ENCODE assay signal across 8 cellular contexts in genomic region chr1:39738622-39739366, GRCh38. TPM values are rescaled to one million over a fixed set of nuclear protein-coding genes. Genes with fewer than 3 reads are reported as not detected.
DNase-seq lines count a peak whose midpoint lies in the region; ATAC-seq and TF ChIP-seq lines count a peak whose summit lies in the region.

TSS of gene PPIE (plus strand) at chr1:39738882. CDS start at chr1:39738901, 19 bp downstream.

- H3K27me3 ChIP-seq in prostate gland (replicated peaks; ENCODE audit: insufficient read depth): no peaks in the 10 kb centered on the region

- peak; percentile 51 for DNase-seq in GM04504 (ENCODE audit: low read depth)
- peak; percentile 73 for DNase-seq in NCI-H187 treated with DMSO at 0.1 percent for 48 hours (lab: John Stamatoyannopoulos, UW)
- peak; percentile 71 to 97 (median 84) for DNase-seq in T-helper 2 cell
- DNase-seq in amygdala (lab: John Stamatoyannopoulos, UW): peak; percentile 54 to 97 (median 88)
- peak; percentile 97 for DNase-seq in left ventricle myocardium superior
- DNase-seq in prostate gland (ENCODE audit: low spot score): peak; percentile 93
- DNase-seq in ureter (ENCODE audit: low spot score): peak; percentile 98

- WGBS in prostate gland: under 1% methylated on average over 47 of the region's 52 CpGs

- peak within 1 kb of the TSS; percentile 61 to 72 for H3K4me3 ChIP-seq in prostate gland

- H3K4me1 ChIP-seq in prostate gland (replicated peaks): peaks cover 3% of the 10 kb centered on the region

- peaks cover 0 to 8% of the 10 kb centered on the region in 2 donors for H3K36me3 ChIP-seq in prostate gland

- TF ChIP-seq POLR2A in prostate gland (IDR thresholded peaks at IDR 0.05): peak; percentile 32

- ATAC-seq in HG02798 (IDR thresholded peaks at IDR 0.05; ENCODE audit: poor library complexity, unreplicated experiment) (peak; percentile 91), left ventricle myocardium superior (peak; percentile 99)

- intact Hi-C loops in left ventricle myocardium superior (cut with micrococcal nuclease) (no loop called here), prostate gland (cut with DNase I) (no loop called here)

- no peak for TF ChIP-seq CTCF in prostate gland (IDR thresholded peaks at IDR 0.05)

- H3K27ac ChIP-seq in prostate gland: peak within 1 kb of the TSS; percentile 62 to 65

- H3K9me3 ChIP-seq in prostate gland: no peaks in the 10 kb centered on the region

RNA-seq across cellular contexts. Expression of gene PPIE, which starts in this region (rescaled TPM):
- total RNA-seq in left ventricle myocardium superior (33.7 TPM), prostate gland (10 to 100 TPM; 57.2 to 60.2 TPM), ureter (62.4 TPM)

Comparison
In these comparisons a context has a peak if more than half of its experiments do, and no peak if none do; other contexts are left out.
1. Peak in every context shown above with its lines: DNase-seq, ATAC-seq, H3K4me3 ChIP-seq and H3K27ac ChIP-seq.